Comparison of ENCODE assay signal across 10 cellular contexts in genomic region chr2:64914735-64915509, GRCh38.
A peak's percentile ranks its signal among the peaks of the same experiment; 100 is the strongest.
DNase-seq lines count a peak whose midpoint lies in the region; ATAC-seq and TF ChIP-seq lines count a peak whose summit lies in the region.
"Had no signal": no experiment of that assay in that cellular context is flagged by ENCODE, and none has a peak within 500 bp of the region (broad histone marks: within the 10 kb centered on the region; RNA-seq: fewer than 3 reads in every experiment).

No MANE protein-coding gene starts in this region.

- no peaks in the 10 kb centered on the region for H3K27me3 ChIP-seq in SK-N-SH (ENCODE audit: insufficient read depth)

- H3K9me3 ChIP-seq in SK-N-SH = no peaks in the 10 kb centered on the region

- H3K36me3 ChIP-seq in SK-N-SH (replicated peaks in 1 of 2; ENCODE audit: control insufficient read depth in 1 of 2, insufficient read depth in 2 of 2, low read length in 1 of 2) = no peaks in the 10 kb centered on the region

- 48% methylated on average over 7 of the region's 7 CpGs for WGBS in SK-N-SH (ENCODE audit: low lambda C conversion rate)

- no peak overlapping the region for H3K9ac ChIP-seq in SK-N-SH

- H3K9me3 Mint-ChIP-seq in CD14-positive monocyte = peaks cover 0 to 3% (median 0%) of the 10 kb centered on the region in 7 donors

- H3F3A ChIP-seq in SK-N-SH (replicated peaks; ENCODE audit: insufficient read depth) = no peaks in the 10 kb centered on the region

- H3K4me1 ChIP-seq in SK-N-SH (ENCODE audit: control insufficient read depth in 1 of 2, insufficient read depth in 2 of 2, low read depth in 1 of 2, low read length in 1 of 2) = no peaks in the 10 kb centered on the region

- H3K27me3 Mint-ChIP-seq in CD14-positive monocyte (ENCODE audit: low read depth in 3 of 3) = no peaks in the 10 kb centered on the region

- DNase-seq in left ventricle myocardium superior (peak; percentile 58), Right ventricle myocardium superior (no peak), SIG-M5 (lab: John Stamatoyannopoulos, UW) (peak; percentile 59), CD14-positive monocyte (ENCODE audit: low spot score) (no peak), SHP77 (lab: John Stamatoyannopoulos, UW) (no peak), SK-N-SH (no peak), HuH-7.5 (ENCODE audit: low spot score) (no peak)

- H3K27ac ChIP-seq in SK-N-SH (ENCODE audit: low read depth in 2 of 2, low read length in 1 of 2) = no peak overlapping the region
- H3K27ac ChIP-seq: C4-2B, SK-N-MC had no signal

- ATAC-seq in left ventricle myocardium superior (peak; percentile 61), Right ventricle myocardium superior (ENCODE audit: poor library complexity) (no peak), HG03039 (IDR thresholded peaks at IDR 0.05; ENCODE audit: unreplicated experiment) (peak; percentile 39)

- H4K20me1 ChIP-seq in SK-N-SH (ENCODE audit: insufficient read depth) = no peaks in the 10 kb centered on the region

- H3K4me3 ChIP-seq in SK-N-SH (ENCODE audit: low read depth in 2 of 2, low read length in 1 of 2) = no peak overlapping the region
- H3K4me3 ChIP-seq: SK-N-MC had no signal

- intact Hi-C loops in left ventricle myocardium superior (cut with micrococcal nuclease) (loop anchor here (10.0 kb wide), 2 partner anchors 270 to 660 kb away; no protein-coding TSS in a partner anchor), Right ventricle myocardium superior (cut with DNase I) (loop anchor here (10.0 kb wide), 1 partner anchor 270 kb away; no protein-coding TSS in a partner anchor), CD14-positive monocyte (cut with micrococcal nuclease) (loop anchor here (10.0 kb wide), 3 partner anchors 70 to 660 kb away; partner anchors contain the start of gene SLC1A4 (in 1 of the 2))

- H2AFZ ChIP-seq in SK-N-SH (ENCODE audit: low read depth) = no peak overlapping the region

- TF ChIP-seq RAD21 in SK-N-SH (IDR thresholded peaks at IDR 0.05; ENCODE audit: low read length) = no peak

- CTCF ChIA-PET in SK-N-SH (lab: Yijun Ruan, JAX) = interaction anchor here (0.6 to 2.5 kb wide), 6 partner anchors 116 to 1182 kb away, joined by 3 to 9 read pairs (median 3); no protein-coding TSS in a partner anchor

- no peaks in the 10 kb centered on the region for H3K36me3 Mint-ChIP-seq in CD14-positive monocyte

- POLR2A ChIA-PET in SK-N-SH (lab: Yijun Ruan, JAX) = interaction anchor here (0.9 kb wide), 1 partner anchor 118 kb away, joined by 3 read pairs; no protein-coding TSS in a partner anchor

- no peak overlapping the region for H3K4me2 ChIP-seq in SK-N-SH

- H3K79me2 ChIP-seq in SK-N-SH (ENCODE audit: insufficient read depth) = no peaks in the 10 kb centered on the region

- TF ChIP-seq CTCF in CD14-positive monocyte (IDR thresholded peaks at IDR 0.05) (no peak), SK-N-SH (IDR thresholded peaks at IDR 0.05) (no peak)

- peak overlapping the region in 1 of 7 donors; percentile 75 for H3K27ac Mint-ChIP-seq in CD14-positive monocyte

- peaks cover 37% of the 10 kb centered on the region for H3K4me1 Mint-ChIP-seq in CD14-positive monocyte

- H3K4me3 Mint-ChIP-seq in CD14-positive monocyte = no peak overlapping the region

- no peak for TF ChIP-seq EP300 in SK-N-SH (IDR thresholded peaks at IDR 0.05; ENCODE audit: borderline replicate concordance in 1 of 2, low read depth in 1 of 2, low read length in 1 of 2)

- H3K9me2 ChIP-seq in SK-N-SH = no peaks in the 10 kb centered on the region

TF ChIP-seq in SK-N-SH, 30 proteins besides CTCF, POLR2A, EP300 and RAD21:
- TF ChIP-seq USF2 (IDR thresholded peaks at IDR 0.05; ENCODE audit: borderline replicate concordance, low read depth, low read length) (no peak), GATA2 (CRISPR knock-in tag; IDR thresholded peaks at IDR 0.05) (no peak), ZBTB33 (IDR thresholded peaks at IDR 0.05; ENCODE audit: borderline replicate concordance, low read depth) (no peak), YY1 (IDR thresholded peaks at IDR 0.05; ENCODE audit: low read depth) (no peak), REST (IDR thresholded peaks at IDR 0.05; ENCODE audit: low read depth, low read length) (no peak), POLR2AphosphoS5 (IDR thresholded peaks at IDR 0.05; ENCODE audit: low read depth, low read length) (no peak), FOXM1 (IDR thresholded peaks at IDR 0.05; ENCODE audit: low read depth) (no peak), RCOR1 (IDR thresholded peaks at IDR 0.05; ENCODE audit: low read length) (no peak), NFIC (IDR thresholded peaks at IDR 0.05; ENCODE audit: borderline replicate concordance) (no peak), MXI1 (IDR thresholded peaks at IDR 0.05; ENCODE audit: low read depth, low read length) (no peak), ELF1 (IDR thresholded peaks at IDR 0.05) (no peak), TEAD4 (IDR thresholded peaks at IDR 0.05; ENCODE audit: borderline replicate concordance, insufficient read depth) (no peak), MEF2A (IDR thresholded peaks at IDR 0.05; ENCODE audit: borderline replicate concordance, low read depth) (no peak), TCF12 (IDR thresholded peaks at IDR 0.05) (no peak), SMC3 (IDR thresholded peaks at IDR 0.05; ENCODE audit: low read depth, low read length) (no peak), SIN3A (IDR thresholded peaks at IDR 0.05; ENCODE audit: borderline replicate concordance, low read depth, low read length) (no peak)
TF ChIP-seq in SK-N-SH: peak in this region for 0.

Comparison
In these comparisons a context has a peak if more than half of its experiments do, and no peak if none do; other contexts are left out.
1. DNase-seq: peak in left ventricle myocardium superior (single experiment) and SIG-M5 (single experiment); none in Right ventricle myocardium superior (single experiment), CD14-positive monocyte (single experiment), SHP77 (0 of 2), SK-N-SH (single experiment) and HuH-7.5 (single experiment).